In the genomic region with DNA sequence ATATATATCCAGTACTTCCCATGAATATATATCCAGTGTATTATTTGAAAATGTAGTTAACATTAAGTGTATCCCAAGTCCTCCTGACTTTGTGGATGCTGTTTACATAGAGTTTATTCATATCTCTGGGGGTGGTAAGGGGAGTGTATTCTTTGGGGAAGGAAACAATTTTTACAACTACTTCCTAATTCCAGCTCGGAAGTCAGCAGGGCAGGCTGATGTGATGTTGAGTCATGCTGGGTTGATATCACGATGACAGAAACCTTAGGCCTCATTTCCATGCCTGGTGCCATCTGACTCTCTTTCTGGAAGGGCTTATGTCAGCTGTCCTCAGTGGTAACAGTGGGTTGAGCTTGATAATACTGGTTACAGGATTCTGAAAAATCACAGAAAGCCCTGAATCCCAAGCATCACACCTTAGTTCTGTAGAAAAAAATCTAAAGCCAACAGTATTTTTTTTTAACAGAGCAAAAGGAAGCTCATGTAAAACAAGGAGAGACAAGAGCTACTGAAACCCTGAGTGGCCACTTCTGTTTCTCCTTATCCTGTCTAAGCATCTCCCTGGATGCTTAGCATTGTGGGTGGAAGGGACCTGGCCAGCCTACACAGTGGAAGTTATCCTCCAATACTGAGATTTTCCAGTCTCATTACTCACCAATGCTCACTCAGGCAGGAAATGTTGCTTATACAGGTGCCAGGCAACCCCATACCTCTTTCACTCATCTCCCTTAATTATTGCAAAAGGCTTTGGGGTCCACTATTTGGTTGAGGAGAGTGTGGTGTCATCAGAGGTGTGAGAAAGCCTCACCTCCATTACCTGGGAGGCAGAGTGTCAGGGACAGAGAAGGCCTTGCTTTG, we compare ENCODE assay signal across 11 cellular contexts.
DNase-seq lines count a peak whose midpoint lies in the region; ATAC-seq and TF ChIP-seq lines count a peak whose summit lies in the region.
"Had no signal": no experiment of that assay in that cellular context is flagged by ENCODE, and none has a peak within 500 bp of the region (broad histone marks: within the 10 kb centered on the region; RNA-seq: fewer than 3 reads in every experiment).

No MANE protein-coding gene starts in this region.

- no peaks in the 10 kb centered on the region for H3K27me3 ChIP-seq in PC-9 (ENCODE audit: insufficient read depth, low read depth)

- intact Hi-C loops in PC-9 (cut with micrococcal nuclease; ENCODE audit: unreplicated experiment), result no loop called here
- intact Hi-C loops in sciatic nerve (cut with DNase I), result no loop called here
- intact Hi-C loops in natural killer cell (cut with micrococcal nuclease), result no loop called here

- H3K4me1 Mint-ChIP-seq in HFFc6 (ENCODE audit: low read depth) (peaks cover 50% of the 10 kb centered on the region), natural killer cell (no peaks in the 10 kb centered on the region)
- H3K4me1 Mint-ChIP-seq: activated B cell treated with CpG ODN at 0.5 μM for 24 hours; activated naive CD4-positive, alpha-beta T cell treated with anti-CD3 and anti-CD28 coated beads, Interleukin-2, amount 50 U/mL, for 24 hours had no signal

- TF ChIP-seq CTCF in HFFc6 (IDR thresholded peaks at IDR 0.05), result no peak
- no peak for TF ChIP-seq CTCF in PC-9 (conservative IDR thresholded peaks at IDR 0.05)
- TF ChIP-seq CTCF in natural killer cell (IDR thresholded peaks at IDR 0.05), result no peak

- ATAC-seq in sciatic nerve (no peak), natural killer cell (no peak), GM21786 (IDR thresholded peaks at IDR 0.05; ENCODE audit: unreplicated experiment) (no peak)

- H4K20me1 ChIP-seq in PC-9 (ENCODE audit: insufficient read depth), result no peaks in the 10 kb centered on the region

- peaks cover 4% of the 10 kb centered on the region; the same call in 1 of the 2 replicates for H3F3A ChIP-seq in PC-9 (ENCODE audit: insufficient read depth, low read depth)

- POLR2A ChIA-PET in PC-9 (lab: Charles Lee; ENCODE audit: unreplicated experiment), result no interaction called here

- no peak for TF ChIP-seq POLR2A in erythroblast (IDR thresholded peaks at IDR 0.05; ENCODE audit: low read length)

- peaks cover 15% of the 10 kb centered on the region; the same call in 1 of the 2 replicates for H3K4me1 ChIP-seq in PC-9 (replicated peaks; ENCODE audit: insufficient read depth)

- CTCF ChIA-PET in PC-9 (lab: Charles Lee), result no interaction called here

- DNase-seq in HFFc6 (peak; percentile 54), PC-9 (peak; percentile 8 to 51), erythroblast (lab: John Stamatoyannopoulos, UW) (peak; percentile 9 to 61), skeletal muscle cell (ENCODE audit: low read depth) (peak; percentile 65), sciatic nerve (ENCODE audit: low spot score) (no peak), natural killer cell (no peak)
- DNase-seq: activated B cell treated with CpG ODN at 0.5 μM for 24 hours, NCI-H82 had no signal

- no peaks in the 10 kb centered on the region; the same call in 1 of the 2 replicates for H3K27me3 Mint-ChIP-seq in HFFc6 (ENCODE audit: insufficient read depth)
- H3K27me3 Mint-ChIP-seq in natural killer cell (ENCODE audit: low read depth in 2 of 2), result peaks cover 15 to 17% of the 10 kb centered on the region in 2 donors

- BruUV-seq in PC-9 (replicated peaks; lab: Mats Ljungman, UMichigan), result no TSS peak

- no peak overlapping the region; the same call in 1 of the 2 replicates for H3K4me3 Mint-ChIP-seq in HFFc6
- no peak overlapping the region for H3K4me3 Mint-ChIP-seq in natural killer cell
- H3K4me3 Mint-ChIP-seq: activated B cell treated with CpG ODN at 0.5 μM for 24 hours; activated naive CD4-positive, alpha-beta T cell treated with anti-CD3 and anti-CD28 coated beads, Interleukin-2, amount 50 U/mL, for 24 hours had no signal

- H3K36me3 ChIP-seq in PC-9 (ENCODE audit: low read depth), result no peaks in the 10 kb centered on the region

- peaks cover 17% of the 10 kb centered on the region; the same call in 1 of the 2 replicates for H3K9me3 ChIP-seq in PC-9 (ENCODE audit: insufficient read depth, low read depth)

- peak overlapping the region; percentile 60 for H3K27ac Mint-ChIP-seq in HFFc6
- H3K27ac Mint-ChIP-seq in natural killer cell, result no peak overlapping the region
- H3K27ac Mint-ChIP-seq: activated B cell treated with CpG ODN at 0.5 μM for 24 hours; activated naive CD4-positive, alpha-beta T cell treated with anti-CD3 and anti-CD28 coated beads, Interleukin-2, amount 50 U/mL, for 24 hours had no signal

- no peaks in the 10 kb centered on the region for H3K9me2 ChIP-seq in PC-9 (ENCODE audit: insufficient read depth)

- H3K4me2 ChIP-seq in PC-9, result peak overlapping the region; percentile 39; the same call in 1 of the 2 replicates
- H3K4me2 ChIP-seq: KMS-11 had no signal

- peak overlapping the region; percentile 67 for H3K27ac ChIP-seq in PC-9
- H3K27ac ChIP-seq: KMS-11 had no signal

- no peak overlapping the region for H3K4me3 ChIP-seq in PC-9
- no peak overlapping the region for H3K4me3 ChIP-seq in skeletal muscle cell (ENCODE audit: low read depth, low read length)

- no peak overlapping the region for H2AFZ ChIP-seq in PC-9

- no peaks in the 10 kb centered on the region for H3K79me2 ChIP-seq in PC-9 (ENCODE audit: low read depth)

- H3K36me3 Mint-ChIP-seq in HFFc6 (ENCODE audit: low read depth), result peaks cover 13% of the 10 kb centered on the region
- no peaks in the 10 kb centered on the region for H3K36me3 Mint-ChIP-seq in natural killer cell
- H3K36me3 Mint-ChIP-seq: activated naive CD4-positive, alpha-beta T cell treated with anti-CD3 and anti-CD28 coated beads, Interleukin-2, amount 50 U/mL, for 24 hours had no signal

- H3K9me3 Mint-ChIP-seq in HFFc6, result peaks cover 24% of the 10 kb centered on the region
- peaks cover 0 to 3% of the 10 kb centered on the region in 2 donors for H3K9me3 Mint-ChIP-seq in natural killer cell

Comparison
In these comparisons a context has a peak if more than half of its experiments do, and no peak if none do; other contexts are left out.
1. DNase-seq: peak in HFFc6 (single experiment), PC-9 (2 of 2), erythroblast (2 of 2) and skeletal muscle cell (single experiment); none in sciatic nerve (single experiment) and natural killer cell (single experiment).